ENCODE assay signal across 1 cellular context in genomic region chr11:86172894-86173293, GRCh38.
TF ChIP-seq lines count a peak whose summit lies in the region.

No MANE protein-coding gene starts in this region.

TF ChIP-seq in K562, 482 proteins besides CTCF, POLR2A, EP300 and RAD21 (continued from another document and continues in another):
- TF ChIP-seq CLOCK (CRISPR knock-in tag; IDR thresholded peaks at IDR 0.05; ENCODE audit: borderline replicate concordance) (no peak), HES1 (IDR thresholded peaks at IDR 0.05; ENCODE audit: low read depth) (no peak), PTTG1 (tag; IDR thresholded peaks at IDR 0.05; ENCODE audit: low read depth) (no peak), KAT2B (IDR thresholded peaks at IDR 0.05; ENCODE audit: low read depth, low read length) (no peak), STAT6 (CRISPR knock-in tag; IDR thresholded peaks at IDR 0.05) (no peak), CAMTA2 (CRISPR knock-in tag; conservative IDR thresholded peaks at IDR 0.05) (no peak), ZNF140 (CRISPR knock-in tag; IDR thresholded peaks at IDR 0.05) (no peak), ZNF57 (CRISPR knock-in tag; IDR thresholded peaks at IDR 0.05) (no peak), ZNF263 (CRISPR knock-in tag; IDR thresholded peaks at IDR 0.05; ENCODE audit: borderline replicate concordance) (no peak), CBX8 (IDR thresholded peaks at IDR 0.05; ENCODE audit: borderline replicate concordance, extremely low read depth, low read depth, low read length, poor library complexity, severe bottlenecking) (no peak), HDAC6 (IDR thresholded peaks at IDR 0.05; ENCODE audit: low read depth, low read length) (no peak), NR2C1 (IDR thresholded peaks at IDR 0.05) (no peak), NR2C1 (tag; IDR thresholded peaks at IDR 0.05) (no peak), KDM2B (CRISPR knock-in tag; IDR thresholded peaks at IDR 0.05) (no peak), ZNF143 (CRISPR knock-in tag; IDR thresholded peaks at IDR 0.05) (no peak), SMC3 (conservative IDR thresholded peaks at IDR 0.05; ENCODE audit: insufficient read depth, low read depth, low read length) (no peak), ZBTB9 (CRISPR knock-in tag; IDR thresholded peaks at IDR 0.05) (peak; percentile 30; the same call in 1 of the 2 replicates), HCFC1 (IDR thresholded peaks at IDR 0.05; ENCODE audit: low read depth, low read length) (no peak), C11orf30 (IDR thresholded peaks at IDR 0.05; ENCODE audit: low read depth) (peak; percentile 99), RFX5 (IDR thresholded peaks at IDR 0.05; ENCODE audit: low read depth, low read length) (no peak), MAZ (CRISPR knock-in tag; conservative IDR thresholded peaks at IDR 0.05 in 1 of 2, IDR thresholded peaks at IDR 0.05 in 1 of 2) (0 out of 4 replicates have a peak, but pooled peaks of 1 of the 2 experiments have one; percentile 15), FOXO4 (CRISPR knock-in tag; IDR thresholded peaks at IDR 0.05) (no peak), PHTF2 (CRISPR knock-in tag; IDR thresholded peaks at IDR 0.05) (no peak), NCOR1 (IDR thresholded peaks at IDR 0.05) (no peak), DIDO1 (tag; IDR thresholded peaks at IDR 0.05; ENCODE audit: low read depth) (no peak), ARID3A (IDR thresholded peaks at IDR 0.05; ENCODE audit: borderline replicate concordance, low read depth, low read length) (0 out of 2 replicates have a peak, but pooled peaks have one; percentile 44), ZMIZ1 (IDR thresholded peaks at IDR 0.05; ENCODE audit: low read depth in 2 of 2, low read length in 2 of 2) (no peak), ZC3H8 (IDR thresholded peaks at IDR 0.05) (no peak), CBX1 (IDR thresholded peaks at IDR 0.05; ENCODE audit: low read depth) (no peak), E2F5 (CRISPR knock-in tag; IDR thresholded peaks at IDR 0.05) (no peak), IFI16 (CRISPR knock-in tag; IDR thresholded peaks at IDR 0.05) (no peak), HMG20B (CRISPR knock-in tag; IDR thresholded peaks at IDR 0.05) (no peak), ESRRB (CRISPR knock-in tag; IDR thresholded peaks at IDR 0.05; ENCODE audit: borderline replicate concordance) (no peak), ATF4 (CRISPR knock-in tag; IDR thresholded peaks at IDR 0.05) (no peak), SMARCA4 (IDR thresholded peaks at IDR 0.05) (0 out of 2 replicates have a peak, but pooled peaks have one; percentile 34), ZFP1 (CRISPR knock-in tag; IDR thresholded peaks at IDR 0.05) (0 out of 2 replicates have a peak, but pooled peaks have one; percentile 38), POLR3G (IDR thresholded peaks at IDR 0.05; ENCODE audit: extremely low read depth, insufficient read length, insufficient replicate concordance) (no peak), FUS (optimal IDR thresholded peaks at IDR 0.05; ENCODE audit: low read depth, low read length) (no peak), ZNF511 (CRISPR knock-in tag; IDR thresholded peaks at IDR 0.05) (no peak), ETS2 (tag; IDR thresholded peaks at IDR 0.05; ENCODE audit: borderline replicate concordance, poor library complexity, severe bottlenecking) (no peak), FOXJ2 (tag; IDR thresholded peaks at IDR 0.05) (no peak), HMBOX1 (IDR thresholded peaks at IDR 0.05) (peak; percentile 51; the same call in 1 of the 2 replicates), ZBTB26 (CRISPR knock-in tag; IDR thresholded peaks at IDR 0.05) (no peak), SMAD2 (IDR thresholded peaks at IDR 0.05; ENCODE audit: low read depth, low read length) (no peak), SRF (CRISPR knock-in tag; IDR thresholded peaks at IDR 0.05) (no peak), NCOA2 (IDR thresholded peaks at IDR 0.05; ENCODE audit: partially characterized antibody in 2 of 2) (no peak), POLR2B (IDR thresholded peaks at IDR 0.05; ENCODE audit: low read depth, partially characterized antibody) (no peak)
